Comparison of ENCODE assay signal across 26 cellular contexts in the genomic region with DNA sequence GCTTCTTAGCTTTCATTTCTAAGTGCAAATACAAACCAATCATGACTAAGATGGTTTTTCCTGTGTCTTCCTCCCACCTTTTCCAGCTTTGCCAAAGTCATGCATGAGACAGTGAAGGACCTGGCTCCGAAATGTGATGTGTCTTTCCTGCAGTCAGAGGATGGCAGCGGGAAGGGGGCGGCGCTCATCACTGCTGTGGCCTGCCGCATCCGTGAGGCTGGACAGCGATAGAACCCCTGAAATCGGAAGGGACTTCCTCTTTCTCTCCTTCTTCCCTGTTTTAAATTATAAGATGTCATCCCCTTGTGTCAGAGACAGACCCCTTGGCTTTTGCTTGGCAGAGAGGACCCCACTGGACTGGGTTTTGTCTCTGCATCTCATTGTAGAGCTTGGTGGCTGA.
"Had no signal": no experiment of that assay in that cellular context is flagged by ENCODE, and none has a peak within 500 bp of the region (broad histone marks: within the 10 kb centered on the region; RNA-seq: fewer than 3 reads in every experiment).

No MANE protein-coding gene starts in this region.

- H3K9me3 Mint-ChIP-seq: immature natural killer cell, natural killer cell, type B pancreatic cell had no signal

- H3K4me1 Mint-ChIP-seq: mesothelial cell of epicardium; stimulated activated memory B cell treated with anti-CD40 and anti-IgM and Interleukin-4, amounts not matched to agents 10 μg/mL and 1 μg/mL and 100 μg/mL, for 72 hours; stimulated activated naive CD8-positive, alpha-beta T cell treated with anti-CD3 and anti-CD28 coated beads, Interleukin-15, amount 100 ng/mL, for 72 hours had no signal

- H3K36me3 ChIP-seq: ovary, right atrium auricular region, uterus had no signal

- H3K27ac Mint-ChIP-seq: immature natural killer cell; mesothelial cell of epicardium; natural killer cell; progenitor cell of endocrine pancreas; stimulated activated memory B cell treated with anti-CD40 and anti-IgM and Interleukin-4, amounts not matched to agents 10 μg/mL and 1 μg/mL and 100 μg/mL, for 72 hours; stimulated activated naive CD8-positive, alpha-beta T cell treated with anti-CD3 and anti-CD28 coated beads, Interleukin-15, amount 100 ng/mL, for 72 hours; type B pancreatic cell had no signal

- H3K4me3 ChIP-seq: left ventricle myocardium inferior, lung, ovary, right atrium auricular region, right lobe of liver, smooth muscle cell, tibial nerve, uterus had no signal

- H3K27me3 ChIP-seq: ovary, right atrium auricular region, right lobe of liver, tibial nerve, uterus had no signal

- H3K27ac ChIP-seq: left ventricle myocardium inferior, ovary, right atrium auricular region, right lobe of liver, tibial nerve, uterus had no signal

- H3K9me3 ChIP-seq: left ventricle myocardium inferior, ovary, right atrium auricular region, right lobe of liver, tibial nerve, uterus had no signal

- ATAC-seq: natural killer cell; right lobe of liver; stimulated activated memory B cell treated with anti-CD40 and anti-IgM and Interleukin-4, amounts not matched to agents 10 μg/mL and 1 μg/mL and 100 μg/mL, for 72 hours; stimulated activated naive CD8-positive, alpha-beta T cell treated with anti-CD3 and anti-CD28 coated beads, Interleukin-15, amount 100 ng/mL, for 72 hours had no signal

- H3K4me3 Mint-ChIP-seq: immature natural killer cell; mesothelial cell of epicardium; naive B cell; natural killer cell; stimulated activated memory B cell treated with anti-CD40 and anti-IgM and Interleukin-4, amounts not matched to agents 10 μg/mL and 1 μg/mL and 100 μg/mL, for 72 hours; stimulated activated naive CD8-positive, alpha-beta T cell treated with anti-CD3 and anti-CD28 coated beads, Interleukin-15, amount 100 ng/mL, for 72 hours; type B pancreatic cell had no signal

- H3K36me3 Mint-ChIP-seq: immature natural killer cell, natural killer cell had no signal

- H3K4me1 ChIP-seq: left ventricle myocardium inferior, right atrium auricular region, right lobe of liver, tibial nerve, uterus had no signal

- H3K4me2 ChIP-seq: smooth muscle cell had no signal

- DNase-seq: hippocampal formation; immature natural killer cell; kidney; left ventricle myocardium inferior; mesendoderm; naive B cell; natural killer cell; nucleus accumbens; ovary; right lobe of liver; stimulated activated CD4-positive, alpha-beta T cell treated with anti-CD3 and anti-CD28 coated beads, Interleukin-1b, Interleukin-23, amount 100 ng/mL, for 48 hours; stimulated activated CD4-positive, alpha-beta T cell treated with anti-CD3 and anti-CD28 coated beads, Interleukin-2, amount 100 ng/mL, for 48 hours; stimulated activated CD4-positive, alpha-beta T cell treated with anti-CD3 and anti-CD28 coated beads, Interleukin-4, amount 100 ng/mL, for 4 hours; stimulated activated CD8-positive, alpha-beta memory T cell treated with anti-CD3 and anti-CD28 coated beads, Interleukin-4, amount 100 ng/mL, for 48 hours; stimulated activated naive CD4-positive, alpha-beta T cell treated with Interleukin-2 at 50 U/mL for 16 hours; stimulated activated naive CD8-positive, alpha-beta T cell treated with anti-CD3 and anti-CD28 coated beads, Interleukin-15, amount 100 ng/mL, for 72 hours; substantia nigra; uterus had no signal

- H3K27me3 Mint-ChIP-seq: naive B cell; progenitor cell of endocrine pancreas; stimulated activated memory B cell treated with anti-CD40 and anti-IgM and Interleukin-4, amounts not matched to agents 10 μg/mL and 1 μg/mL and 100 μg/mL, for 72 hours; stimulated activated naive CD8-positive, alpha-beta T cell treated with anti-CD3 and anti-CD28 coated beads, Interleukin-15, amount 100 ng/mL, for 72 hours; type B pancreatic cell had no signal
